Comparison of ENCODE assay signal across 24 cellular contexts in the genomic region with DNA sequence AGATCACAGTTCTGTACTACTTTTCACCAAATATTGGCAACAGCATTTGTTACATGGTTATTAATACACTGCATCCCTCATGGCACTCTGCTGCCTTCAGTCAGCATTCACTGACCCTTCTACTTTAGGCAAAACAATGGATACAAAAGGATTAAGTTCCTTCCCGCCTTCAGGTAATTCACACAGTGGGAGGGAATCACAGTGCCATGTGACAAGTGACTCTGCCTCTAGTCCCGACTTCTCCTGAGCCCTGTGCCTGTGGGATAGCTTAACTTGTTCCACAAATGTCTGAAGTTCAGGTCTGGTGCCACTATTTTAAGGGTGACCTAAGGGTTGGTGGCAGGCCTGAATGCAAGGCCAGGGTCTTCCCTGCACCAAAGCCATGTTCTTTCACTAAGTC.
DNase-seq lines count a peak whose midpoint lies in the region; ATAC-seq, FAIRE-seq and TF ChIP-seq lines count a peak whose summit lies in the region.
"Had no signal": no experiment of that assay in that cellular context is flagged by ENCODE, and none has a peak within 500 bp of the region (broad histone marks: within the 10 kb centered on the region; RNA-seq: fewer than 3 reads in every experiment).

No MANE protein-coding gene starts in this region.

- H3K4me1 ChIP-seq in H1 (replicated peaks in 1 of 4; ENCODE audit: control insufficient read depth in 3 of 4, insufficient read depth in 4 of 4, low read length in 3 of 4): peaks cover 2 to 20% (median 16%) of the 10 kb centered on the region in 4 experiments; a peak in 6 of 7 replicates
- H3K4me1 ChIP-seq: ascending aorta, BLaER1, gastroesophageal sphincter, lower lobe of right lung had no signal

- H4K91ac ChIP-seq in H1 (replicated peaks; ENCODE audit: insufficient read length, low read length): peak overlapping the region; percentile 12

- H3K4me3 Mint-ChIP-seq in natural killer cell: no peak overlapping the region
- H3K4me3 Mint-ChIP-seq: activated CD4-positive, alpha-beta T cell treated with anti-CD3 and anti-CD28 coated beads, Interleukin-2, amount 10 ng/mL, durations not matched to agents 7 days and 5 days; activated naive CD8-positive, alpha-beta T cell had no signal

- peak; percentile 85 for FAIRE-seq in H1 (lab: Jason Lieb, UNC)
- FAIRE-seq: HTR-8/SVneo, islet of Langerhans had no signal

- H2AK5ac ChIP-seq in H1 (ENCODE audit: low read depth, low read length): peak overlapping the region; percentile 28; the same call in 1 of the 2 replicates

- CTCF ChIA-PET in H1 (lab: Charles Lee; ENCODE audit: partially characterized antibody): no interaction called here

- no peak overlapping the region for H4K5ac ChIP-seq in H1 (ENCODE audit: insufficient read length, low read depth, low read length)

- no peak overlapping the region for H4K8ac ChIP-seq in H1 (ENCODE audit: extremely low read depth, insufficient read depth, low read length)

- peaks cover 2% of the 10 kb centered on the region; the same call in 1 of the 2 replicates for H3K23me2 ChIP-seq in H1 (ENCODE audit: low read depth, low read length)

- H3K56ac ChIP-seq in H1 (replicated peaks; ENCODE audit: insufficient read length, low read depth, low read length): no peak overlapping the region

- intact Hi-C loops in natural killer cell (cut with micrococcal nuclease): no loop called here

- peak overlapping the region; percentile 41; the same call in 1 of the 2 replicates for H2BK5ac ChIP-seq in H1 (ENCODE audit: low read depth, low read length)

- H3K9me3 ChIP-seq in H1 (ENCODE audit: insufficient read depth in 2 of 2, low read depth in 1 of 2, low read length in 1 of 2): no peaks in the 10 kb centered on the region
- H3K9me3 ChIP-seq in iPS-18c (ENCODE audit: control insufficient read depth, insufficient read depth, low read length): no peaks in the 10 kb centered on the region
- H3K9me3 ChIP-seq: ascending aorta, BLaER1, gastroesophageal sphincter, lower lobe of right lung, thoracic aorta had no signal

- H3K27ac Mint-ChIP-seq in natural killer cell: no peak overlapping the region
- H3K27ac Mint-ChIP-seq: activated CD4-positive, alpha-beta T cell treated with anti-CD3 and anti-CD28 coated beads, Interleukin-2, amount 10 ng/mL, durations not matched to agents 7 days and 5 days; activated naive CD8-positive, alpha-beta T cell had no signal

- no peak for TF ChIP-seq RAD21 in H1 (IDR thresholded peaks at IDR 0.05 in 1 of 2, conservative IDR thresholded peaks at IDR 0.05 in 1 of 2; ENCODE audit: low read depth in 2 of 2, low read length in 2 of 2)

- H3K4ac ChIP-seq in H1 (replicated peaks; ENCODE audit: insufficient read length, low read depth, low read length): no peak overlapping the region

- H3K79me1 ChIP-seq in H1 (ENCODE audit: low read depth, low read length): no peaks in the 10 kb centered on the region

- no peaks in the 10 kb centered on the region for H3K4me1 Mint-ChIP-seq in natural killer cell
- H3K4me1 Mint-ChIP-seq: activated CD4-positive, alpha-beta T cell treated with anti-CD3 and anti-CD28 coated beads, Interleukin-2, amount 10 ng/mL, durations not matched to agents 7 days and 5 days had no signal

- H3K14ac ChIP-seq in H1 (ENCODE audit: insufficient read length): no peak overlapping the region

- H3K23ac ChIP-seq in H1 (ENCODE audit: insufficient read length): no peak overlapping the region

- no peak for TF ChIP-seq CTCF in H1 (IDR thresholded peaks at IDR 0.05; ENCODE audit: control extremely low read depth in 1 of 3, insufficient read depth in 1 of 3, low read depth in 1 of 3, low read length in 3 of 3)
- TF ChIP-seq CTCF in natural killer cell (IDR thresholded peaks at IDR 0.05): no peak

- 7% methylated on average over 2 of the region's 2 CpGs; no CpG with 5 or more reads in 1 of the 2 experiments for WGBS in H1 (ENCODE audit: extremely low coverage in 1 of 2, insufficient coverage in 1 of 2, insufficient read length in 1 of 2, insufficient replicate concordance in 2 of 2, low coverage in 1 of 2, low lambda C conversion rate in 2 of 2, missing lambda C conversion rate in 1 of 2), 2 experiments

- H2BK12ac ChIP-seq in H1 (ENCODE audit: low read depth, low read length): 0 out of 2 replicates have a peak overlapping the region, but pooled peaks have one; percentile 10

- H3K79me2 ChIP-seq in H1 (ENCODE audit: control insufficient read depth in 1 of 2, insufficient read depth in 2 of 2, low read length in 2 of 2): peaks cover 0 to 14% of the 10 kb centered on the region in 2 experiments; a peak in 2 of 4 replicates

- H3K27me3 Mint-ChIP-seq in natural killer cell (ENCODE audit: low read depth in 2 of 2): no peaks in the 10 kb centered on the region
- H3K27me3 Mint-ChIP-seq: activated CD4-positive, alpha-beta T cell treated with anti-CD3 and anti-CD28 coated beads, Interleukin-2, amount 10 ng/mL, durations not matched to agents 7 days and 5 days; activated naive CD8-positive, alpha-beta T cell had no signal

- no peaks in the 10 kb centered on the region for H3K27me3 ChIP-seq in H1 (replicated peaks in 1 of 4; ENCODE audit: control insufficient read depth in 3 of 4, extremely low read depth in 1 of 4, insufficient read depth in 3 of 4, low read length in 3 of 4)
- H3K27me3 ChIP-seq: ascending aorta, BLaER1, gastroesophageal sphincter had no signal

- no peak overlapping the region; the same call in 1 of the 2 replicates for H3K18ac ChIP-seq in H1 (ENCODE audit: extremely low read depth, low read length)

- no peaks in the 10 kb centered on the region for H3K36me3 Mint-ChIP-seq in natural killer cell
- H3K36me3 Mint-ChIP-seq: activated naive CD8-positive, alpha-beta T cell had no signal

- peak overlapping the region in 1 of 4 experiments; percentile 18; a peak in 1 of 8 replicates for H3K4me3 ChIP-seq in H1 (ENCODE audit: extremely low read depth in 1 of 4, insufficient read depth in 2 of 4, low read depth in 3 of 4, low read length in 4 of 4)
- peak overlapping the region; percentile 20; the same call in 1 of the 2 replicates for H3K4me3 ChIP-seq in iPS-18c (ENCODE audit: insufficient read depth, low read depth, low read length)
- H3K4me3 ChIP-seq: ascending aorta, BLaER1, gastroesophageal sphincter, lower lobe of right lung, SK-N-MC, skin epidermis, thoracic aorta had no signal

- H4K20me1 ChIP-seq in H1 (replicated peaks in 1 of 2; ENCODE audit: control insufficient read depth in 1 of 2, insufficient read depth in 2 of 2, low read length in 2 of 2): no peaks in the 10 kb centered on the region
- H4K20me1 ChIP-seq: BLaER1 had no signal

- peak overlapping the region; percentile 78; the same call in 1 of the 2 replicates for H3K27ac ChIP-seq in H1 (ENCODE audit: low read depth, low read length)
- H3K27ac ChIP-seq: ascending aorta, BLaER1, gastroesophageal sphincter, lower lobe of right lung, SK-N-MC, skin epidermis, thoracic aorta had no signal

- DNase-seq in H1 (ENCODE audit: low read depth in 1 of 2, low spot score in 2 of 2) (peak in 1 of 2 experiments; percentile 50), SIG-M5 (lab: John Stamatoyannopoulos, UW) (no peak), CD1c-positive myeloid dendritic cell (ENCODE audit: extremely low spot score) (no peak), natural killer cell (no peak)
- no peak for DNase-seq in stimulated activated CD8-positive, alpha-beta memory T cell treated with anti-CD3 and anti-CD28 coated beads, Interleukin-4, amount 100 ng/mL, for 48 hours
- DNase-seq: activated CD4-positive, alpha-beta T cell treated with anti-CD3 and anti-CD28 coated beads, Interleukin-2, amount 10 ng/mL, durations not matched to agents 7 days and 5 days; Kasumi-1; lower lobe of right lung; NCI-H2029 treated with DMSO at 0.1 percent for 48 hours; stimulated activated CD4-positive, alpha-beta T cell treated with anti-CD3 and anti-CD28 coated beads, Interleukin-2, amount 100 ng/mL, for 48 hours; stimulated activated naive CD4-positive, alpha-beta T cell; T-helper 2 cell had no signal

- H3K4me2 ChIP-seq in H1 (ENCODE audit: insufficient read depth in 1 of 2, low read depth in 2 of 2, low read length in 2 of 2): peak overlapping the region; percentile 8 to 58
- H3K4me2 ChIP-seq: BLaER1 had no signal

- TF ChIP-seq EP300 in H1 (IDR thresholded peaks at IDR 0.05; ENCODE audit: borderline replicate concordance in 1 of 2, low read depth in 2 of 2, low read length in 2 of 2): no peak

- no peak overlapping the region for H2BK15ac ChIP-seq in H1 (ENCODE audit: low read length)

- H2BK20ac ChIP-seq in H1 (ENCODE audit: low read length): no peak overlapping the region

- ATAC-seq in GM21619 (IDR thresholded peaks at IDR 0.05; ENCODE audit: unreplicated experiment): peak; percentile 11
- ATAC-seq in HG02981 (IDR thresholded peaks at IDR 0.05; ENCODE audit: unreplicated experiment): peak; percentile 5
- no peak for ATAC-seq in natural killer cell
- ATAC-seq: gastroesophageal sphincter had no signal

- peak overlapping the region in 2 of 4 experiments; percentile 56 to 58; a peak in 2 of 7 replicates for H3K9ac ChIP-seq in H1 (replicated peaks in 1 of 4; ENCODE audit: extremely low read depth in 1 of 4, low read depth in 3 of 4, low read length in 3 of 4)
- H3K9ac ChIP-seq: BLaER1 had no signal

- no peak overlapping the region for H2AFZ ChIP-seq in H1 (ENCODE audit: low read length)

- TF ChIP-seq POLR2A in H1 (IDR thresholded peaks at IDR 0.05; ENCODE audit: control extremely low read depth in 1 of 2, low read depth in 2 of 2, low read length in 2 of 2): peak in 1 of 2 experiments; percentile 57; a peak in 2 of 3 replicates

- POLR2A ChIA-PET in H1 (lab: Charles Lee; ENCODE audit: partially characterized antibody): interaction anchor here (2.1 kb wide), 1 partner anchor 65 kb away, joined by 6 read pairs; a partner anchor contains a TSS

- no peaks in the 10 kb centered on the region for H3K9me3 Mint-ChIP-seq in natural killer cell
- H3K9me3 Mint-ChIP-seq: activated CD4-positive, alpha-beta T cell treated with anti-CD3 and anti-CD28 coated beads, Interleukin-2, amount 10 ng/mL, durations not matched to agents 7 days and 5 days had no signal

- H2BK120ac ChIP-seq in H1 (replicated peaks; ENCODE audit: low read depth, low read length): peak overlapping the region; percentile 12

- peaks cover 0 to 54% (median 10%) of the 10 kb centered on the region in 4 experiments; a peak in 4 of 8 replicates for H3K36me3 ChIP-seq in H1 (ENCODE audit: control insufficient read depth in 2 of 4, insufficient read depth in 4 of 4, low read length in 3 of 4)
- H3K36me3 ChIP-seq: thoracic aorta had no signal

TF ChIP-seq in H1, 55 proteins besides CTCF, POLR2A, EP300 and RAD21 (continues in another document):
- TF ChIP-seq CBX5 (IDR thresholded peaks at IDR 0.05; ENCODE audit: low read depth, low read length): no peak
- no peak for TF ChIP-seq RNF2 (IDR thresholded peaks at IDR 0.05; ENCODE audit: borderline replicate concordance, low read depth, low read length, missing control alignments, poor library complexity, severe bottlenecking)
- TF ChIP-seq RFX5 (IDR thresholded peaks at IDR 0.05; ENCODE audit: borderline replicate concordance, low read depth, low read length): no peak
- TF ChIP-seq BRCA1 (IDR thresholded peaks at IDR 0.05; ENCODE audit: low read depth, low read length): no peak
- TF ChIP-seq SP2 (IDR thresholded peaks at IDR 0.05; ENCODE audit: low read length): no peak
- no peak for TF ChIP-seq FOSL1 (IDR thresholded peaks at IDR 0.05; ENCODE audit: insufficient read depth, low read depth, low read length)
- TF ChIP-seq ASH2L (IDR thresholded peaks at IDR 0.05; ENCODE audit: low read length): no peak

Comparison
In these comparisons a context has a peak if more than half of its experiments do, and no peak if none do; other contexts are left out.
1. ATAC-seq: peak in GM21619 (single experiment) and HG02981 (single experiment); none in natural killer cell (0 of 3).